Comparison of ENCODE assay signal across 35 cellular contexts in genomic region chr7:93189235-93189634, GRCh38. TPM values are rescaled to one million over a fixed set of nuclear protein-coding genes. Genes with fewer than 3 reads are reported as not detected.
"Had no signal": no experiment of that assay in that cellular context is flagged by ENCODE, and none has a peak within 500 bp of the region (broad histone marks: within the 10 kb centered on the region; RNA-seq: fewer than 3 reads in every experiment).

No MANE protein-coding gene starts in this region.

- H3K27me3 ChIP-seq: ascending aorta had no signal

- DNase-seq: activated B cell treated with CpG ODN at 0.5 μM for 24 hours; activated CD4-positive, alpha-beta memory T cell treated with anti-CD3 and anti-CD28 coated beads for 36 hours; activated CD4-positive, alpha-beta T cell treated with anti-CD3 and anti-CD28 coated beads for 4 hours; activated CD4-positive, alpha-beta T cell treated with anti-CD3 and anti-CD28 coated beads, Interleukin-2, amount 10 ng/mL, durations not matched to agents 24 days and 14 days; activated CD4-positive, alpha-beta T cell treated with anti-CD3 and anti-CD28 coated beads, Interleukin-2, amount 50 U/mL, for 1 hour; activated CD4-positive, alpha-beta T cell treated with anti-CD3 and anti-CD28 coated beads, Interleukin-2, amount 50 U/mL, for 4 hours; activated CD4-positive, CD25-positive, alpha-beta regulatory T cell treated with anti-CD3 and anti-CD28 coated beads, Interleukin-2, amount 50 U/mL, for 72 hours; activated CD8-positive, alpha-beta memory T cell treated with anti-CD3 and anti-CD28 coated beads, Interleukin-2, amount 50 U/mL, for 4 hours; activated CD8-positive, alpha-beta T cell treated with anti-CD3 and anti-CD28 coated beads for 36 hours; activated effector memory CD4-positive, alpha-beta T cell treated with anti-CD3 and anti-CD28 coated beads, Interleukin-2, amount 50 U/mL, for 16 hours; activated gamma-delta T cell treated with Interleukin-2 at 50 U/mL for 16 hours; activated naive CD4-positive, alpha-beta T cell; activated naive CD4-positive, alpha-beta T cell treated with anti-CD3 and anti-CD28 coated beads for 36 hours; activated naive CD4-positive, alpha-beta T cell treated with anti-CD3 and anti-CD28 coated beads, Interleukin-2, amount 50 U/mL, for 16 hours; activated naive CD8-positive, alpha-beta T cell treated with anti-CD3 and anti-CD28 coated beads for 36 hours; activated T-cell treated with anti-CD3 and anti-CD28 coated beads for 4 hours; activated T-cell treated with anti-CD3 and anti-CD28 coated beads, Interleukin-2, amount 50 U/mL, for 1 hour; activated T-cell treated with anti-CD3 and anti-CD28 coated beads, Interleukin-2, amount 50 U/mL, for 4 hours; activated T-cell treated with anti-CD3 and anti-CD28 coated beads, Interleukin-2, amount 50 U/mL, for 72 hours; amygdala; anterior cingulate cortex; caudate nucleus; cerebellar nuclear complex; T-helper 1 cell; T-helper 2 cell; T-helper 9 cell had no signal

- FAIRE-seq: bronchial epithelial cell, TTC549 had no signal

- H3K4me3 ChIP-seq: ascending aorta, cardiac muscle cell had no signal

- ATAC-seq: activated CD8-positive, alpha-beta T cell treated with anti-CD3 and anti-CD28 coated beads for 36 hours; activated naive CD4-positive, alpha-beta T cell treated with anti-CD3 and anti-CD28 coated beads, Interleukin-2, amount 50 U/mL, for 72 hours; activated T-cell treated with anti-CD3 and anti-CD28 coated beads, Interleukin-2, amount 50 U/mL, for 4 hours; activated T-cell treated with anti-CD3 and anti-CD28 coated beads, Interleukin-2, amount 50 U/mL, for 72 hours; activated T-helper 17 cell treated with anti-CD3 and anti-CD28 coated beads, Interleukin-2, amount 50 U/mL, for 72 hours had no signal

- H3K4me1 ChIP-seq: ascending aorta had no signal

- H3K9me3 ChIP-seq: ascending aorta had no signal

- H3K27ac ChIP-seq: ascending aorta, cardiac muscle cell had no signal

- H3K36me3 ChIP-seq: ascending aorta, cardiac muscle cell had no signal

RNA-seq across cellular contexts. Expression of gene HEPACAM2, which starts 37.0 kb away (rescaled TPM):
- total RNA-seq: activated B cell treated with CpG ODN at 0.5 μM for 24 hours; activated CD4-positive, alpha-beta T cell treated with anti-CD3 and anti-CD28 coated beads, Interleukin-2, amount 10 ng/mL, durations not matched to agents 24 days and 14 days; activated CD8-positive, alpha-beta memory T cell treated with anti-CD3 and anti-CD28 coated beads for 36 hours; activated CD8-positive, alpha-beta T cell treated with anti-CD3 and anti-CD28 coated beads for 36 hours; activated naive CD8-positive, alpha-beta T cell treated with anti-CD3 and anti-CD28 coated beads for 36 hours; activated T-cell treated with anti-CD3 and anti-CD28 coated beads, Interleukin-2, amount 50 U/mL, for 4 hours; activated T-cell treated with anti-CD3 and anti-CD28 coated beads, Interleukin-2, amount 50 U/mL, for 72 hours; activated T-helper 1 cell treated with anti-CD3 and anti-CD28 coated beads, Interleukin-12 subunit alpha, Interleukin-12 subunit beta, Interleukin-2, Interleukin-4 antibody, amounts not matched to agents 30 ng/mL and 10 ng/mL and 1 ng/mL, durations not matched to agents 14 hours and 24 hours and 36 hours; activated T-helper 17 cell treated with anti-CD3 and anti-CD28 coated beads, Interleukin-2, amount 50 U/mL, for 72 hours; ascending aorta; bronchial epithelial cell; cardiac muscle cell; chondrocyte had no signal
- polyA plus RNA-seq: cardiac muscle cell had no signal

RNA-seq across cellular contexts. Expression of gene SAMD9L, which starts 41.0 kb away (rescaled TPM):
- total RNA-seq: cardiac muscle cell had no signal
- polyA plus RNA-seq: cardiac muscle cell had no signal
